ENCODE assay signal across 27 cellular contexts in the genomic region with DNA sequence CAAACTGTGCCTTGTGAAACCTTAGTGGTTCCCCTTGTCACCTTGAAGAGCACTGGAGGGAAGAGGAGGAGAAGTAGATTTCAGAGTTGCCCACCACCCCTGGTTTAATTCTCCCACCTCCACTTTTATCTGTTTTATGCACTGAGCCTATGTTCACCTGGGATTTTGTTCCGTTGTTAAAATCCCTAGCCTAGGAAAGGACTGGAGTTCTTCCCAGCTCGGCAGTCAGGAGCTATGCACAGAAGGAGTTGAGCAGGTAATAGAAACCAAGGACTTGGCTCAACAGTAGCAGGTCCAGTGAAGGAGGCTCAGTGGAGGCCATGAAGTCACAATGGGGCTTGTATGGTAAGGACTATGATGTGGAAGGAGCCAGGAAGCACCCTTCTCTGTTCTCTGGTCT.
DNase-seq lines count a peak whose midpoint lies in the region; FAIRE-seq and TF ChIP-seq lines count a peak whose summit lies in the region.
"Had no signal": no experiment of that assay in that cellular context is flagged by ENCODE, and none has a peak within 500 bp of the region (broad histone marks: within the 10 kb centered on the region; RNA-seq: fewer than 3 reads in every experiment).

No MANE protein-coding gene starts in this region.

- H2BK20ac ChIP-seq in H1 (ENCODE audit: low read length): peak overlapping the region; percentile 10; the same call in 1 of the 2 replicates

- H3K4me3 ChIP-seq in H1 (ENCODE audit: extremely low read depth in 1 of 4, insufficient read depth in 2 of 4, low read depth in 3 of 4, low read length in 4 of 4) (no peak overlapping the region), neuronal stem cell (ENCODE audit: low read length in 2 of 2) (no peak overlapping the region), tibial artery (no peak overlapping the region)
- H3K4me3 ChIP-seq: BLaER1, GM12878 had no signal

- H2BK15ac ChIP-seq in H1 (ENCODE audit: low read length) (no peak overlapping the region), neuronal stem cell (ENCODE audit: low read length) (no peak overlapping the region)

- H3K4me2 ChIP-seq in H1 (ENCODE audit: insufficient read depth in 1 of 2, low read depth in 2 of 2, low read length in 2 of 2) (no peak overlapping the region), neuronal stem cell (ENCODE audit: insufficient read depth, low read length, poor library complexity, severe bottlenecking) (no peak overlapping the region)
- H3K4me2 ChIP-seq: BLaER1 had no signal

- no peaks in the 10 kb centered on the region; a peak in 1 of 7 replicates for H3K4me1 ChIP-seq in H1 (replicated peaks in 1 of 4; ENCODE audit: control insufficient read depth in 3 of 4, insufficient read depth in 4 of 4, low read length in 3 of 4)
- peaks cover 4 to 6% of the 10 kb centered on the region in 2 donors for H3K4me1 ChIP-seq in neuronal stem cell (ENCODE audit: control insufficient read depth in 2 of 2, insufficient read depth in 1 of 2, low read depth in 1 of 2, low read length in 2 of 2)
- peaks cover 0 to under 1% (median 0%) of the 10 kb centered on the region in 4 donors for H3K4me1 ChIP-seq in tibial artery
- H3K4me1 ChIP-seq: BE2C, BLaER1 had no signal

- H2BK12ac ChIP-seq in H1 (ENCODE audit: low read depth, low read length) (no peak overlapping the region), neuronal stem cell (ENCODE audit: low read length) (no peak overlapping the region)

- TF ChIP-seq CTCF in H1 (IDR thresholded peaks at IDR 0.05; ENCODE audit: control extremely low read depth in 1 of 3, insufficient read depth in 1 of 3, low read depth in 1 of 3, low read length in 3 of 3) (no peak), tibial artery (IDR thresholded peaks at IDR 0.05) (no peak)

- H2BK5ac ChIP-seq in H1 (ENCODE audit: low read depth, low read length) (no peak overlapping the region), neuronal stem cell (ENCODE audit: low read length) (no peak overlapping the region)

- H3K79me1 ChIP-seq in H1 (ENCODE audit: low read depth, low read length) (no peaks in the 10 kb centered on the region), neuronal stem cell (ENCODE audit: low read depth, low read length) (no peaks in the 10 kb centered on the region)

- DNase-seq in H1 (ENCODE audit: low read depth in 1 of 2, low spot score in 2 of 2): no peak
- peak; percentile 24 for DNase-seq in islet precursor cell
- DNase-seq in neuronal stem cell (ENCODE audit: low spot score): no peak
- DNase-seq in tibial artery: no peak
- no peak for DNase-seq in GM19239 (ENCODE audit: insufficient read length, low spot score)
- DNase-seq in NCI-H2227 treated with DMSO at 0.1 percent for 48 hours (lab: John Stamatoyannopoulos, UW): no peak
- DNase-seq in anterior cingulate cortex (lab: John Stamatoyannopoulos, UW): no peak
- DNase-seq: 8988T; ACHN; BE2C; C1 segment of cervical spinal cord; CD4-positive, alpha-beta memory T cell; CD4-positive, CD25-positive, alpha-beta regulatory T cell; CD8-positive, alpha-beta memory T cell; COR-L47; DMS 273 treated with DMSO at 0.1 percent for 48 hours; DMS153; DMS53; DMS79; DND-41; EL; GDM1 had no signal

- H3K4ac ChIP-seq in H1 (replicated peaks; ENCODE audit: insufficient read length, low read depth, low read length) (no peak overlapping the region), neuronal stem cell (ENCODE audit: low read length) (no peak overlapping the region)

- no peaks in the 10 kb centered on the region for H3K9me3 ChIP-seq in H1 (ENCODE audit: insufficient read depth in 2 of 2, low read depth in 1 of 2, low read length in 1 of 2)
- H3K9me3 ChIP-seq in neuronal stem cell (replicated peaks in 1 of 2; ENCODE audit: control insufficient read depth in 2 of 2, insufficient read depth in 1 of 2, low read depth in 1 of 2, low read length in 2 of 2): peaks cover 0 to 2% of the 10 kb centered on the region in 2 donors
- H3K9me3 ChIP-seq in tibial artery: no peaks in the 10 kb centered on the region
- H3K9me3 ChIP-seq: BE2C, BLaER1 had no signal

- H3K14ac ChIP-seq in H1 (ENCODE audit: insufficient read length): no peak overlapping the region
- no peak overlapping the region for H3K14ac ChIP-seq in neuronal stem cell (ENCODE audit: low read length)

- POLR2A ChIA-PET in H1 (lab: Charles Lee; ENCODE audit: partially characterized antibody): no interaction called here

- no peak overlapping the region for H2BK120ac ChIP-seq in H1 (replicated peaks; ENCODE audit: low read depth, low read length)
- H2BK120ac ChIP-seq in neuronal stem cell (ENCODE audit: low read depth, low read length): no peak overlapping the region

- H3K27me3 ChIP-seq in H1 (replicated peaks in 1 of 4; ENCODE audit: control insufficient read depth in 3 of 4, extremely low read depth in 1 of 4, insufficient read depth in 3 of 4, low read length in 3 of 4) (no peaks in the 10 kb centered on the region), neuronal stem cell (ENCODE audit: control insufficient read depth in 3 of 3, insufficient read depth in 3 of 3, low read depth in 1 of 3, low read length in 3 of 3) (no peaks in the 10 kb centered on the region), tibial artery (no peaks in the 10 kb centered on the region)
- H3K27me3 ChIP-seq: BLaER1 had no signal

- CTCF ChIA-PET in H1 (lab: Charles Lee; ENCODE audit: partially characterized antibody): no interaction called here

- H4K20me1 ChIP-seq in H1 (replicated peaks in 1 of 2; ENCODE audit: control insufficient read depth in 1 of 2, insufficient read depth in 2 of 2, low read length in 2 of 2): no peaks in the 10 kb centered on the region
- H4K20me1 ChIP-seq: BLaER1 had no signal

- no peak overlapping the region for H3K27ac ChIP-seq in H1 (ENCODE audit: low read depth, low read length)
- H3K27ac ChIP-seq in neuronal stem cell (replicated peaks; ENCODE audit: low read length): no peak overlapping the region
- H3K27ac ChIP-seq in tibial artery: no peak overlapping the region
- H3K27ac ChIP-seq: BLaER1 had no signal

- FAIRE-seq in H1 (lab: Jason Lieb, UNC) (no peak), GM19239 (lab: Jason Lieb, UNC) (no peak)
- FAIRE-seq: A204.1, GM12878, GM12892, GM18507 had no signal

- no peak overlapping the region for H4K91ac ChIP-seq in H1 (replicated peaks; ENCODE audit: insufficient read length, low read length)
- H4K91ac ChIP-seq in neuronal stem cell (ENCODE audit: low read depth, low read length, poor library complexity): no peak overlapping the region

- H3K9ac ChIP-seq in H1 (replicated peaks in 1 of 4; ENCODE audit: extremely low read depth in 1 of 4, low read depth in 3 of 4, low read length in 3 of 4) (no peak overlapping the region), neuronal stem cell (ENCODE audit: low read depth, low read length, poor library complexity) (no peak overlapping the region)
- H3K9ac ChIP-seq: BLaER1 had no signal

- no peak for TF ChIP-seq EP300 in H1 (IDR thresholded peaks at IDR 0.05; ENCODE audit: borderline replicate concordance in 1 of 2, low read depth in 2 of 2, low read length in 2 of 2)

- 97% methylated on average over 2 of the region's 2 CpGs; no CpG with 5 or more reads in 1 of the 2 experiments for WGBS in H1 (ENCODE audit: extremely low coverage in 1 of 2, insufficient coverage in 1 of 2, insufficient read length in 1 of 2, insufficient replicate concordance in 2 of 2, low coverage in 1 of 2, low lambda C conversion rate in 2 of 2, missing lambda C conversion rate in 1 of 2), 2 experiments
- WGBS in neuronal stem cell (ENCODE audit: extremely low coverage in 2 of 2, insufficient read length in 2 of 2, insufficient replicate concordance in 1 of 2), 2 donors: no CpG with 5 or more reads among the region's 2 CpGs

- H2AK5ac ChIP-seq in H1 (ENCODE audit: low read depth, low read length) (no peak overlapping the region), neuronal stem cell (ENCODE audit: low read depth, low read length) (peak overlapping the region; percentile 18)

- TF ChIP-seq POLR2A in H1 (IDR thresholded peaks at IDR 0.05; ENCODE audit: control extremely low read depth in 1 of 2, low read depth in 2 of 2, low read length in 2 of 2): no peak

- H3K79me2 ChIP-seq in H1 (ENCODE audit: control insufficient read depth in 1 of 2, insufficient read depth in 2 of 2, low read length in 2 of 2): no peaks in the 10 kb centered on the region

- H3K36me3 ChIP-seq in H1 (ENCODE audit: control insufficient read depth in 2 of 4, insufficient read depth in 4 of 4, low read length in 3 of 4): no peaks in the 10 kb centered on the region
- H3K36me3 ChIP-seq in neuronal stem cell (replicated peaks in 1 of 2; ENCODE audit: control insufficient read depth in 2 of 2, insufficient read depth in 2 of 2, low read length in 2 of 2): no peaks in the 10 kb centered on the region
- H3K36me3 ChIP-seq in tibial artery: no peaks in the 10 kb centered on the region
- H3K36me3 ChIP-seq: BE2C, BLaER1 had no signal

- no peak for TF ChIP-seq RAD21 in H1 (IDR thresholded peaks at IDR 0.05 in 1 of 2, conservative IDR thresholded peaks at IDR 0.05 in 1 of 2; ENCODE audit: low read depth in 2 of 2, low read length in 2 of 2)

- H3K18ac ChIP-seq in H1 (ENCODE audit: extremely low read depth, low read length): no peak overlapping the region
- H3K18ac ChIP-seq in neuronal stem cell (ENCODE audit: low read length): no peak overlapping the region

- H4K8ac ChIP-seq in H1 (ENCODE audit: extremely low read depth, insufficient read depth, low read length): no peak overlapping the region
- no peak overlapping the region for H4K8ac ChIP-seq in neuronal stem cell (ENCODE audit: low read depth, low read length)

- no peak overlapping the region for H2AFZ ChIP-seq in H1 (ENCODE audit: low read length)
- H2AFZ ChIP-seq in neuronal stem cell (ENCODE audit: low read length): no peak overlapping the region

- no peak overlapping the region for H4K5ac ChIP-seq in H1 (ENCODE audit: insufficient read length, low read depth, low read length)

- intact Hi-C loops in tibial artery (cut with DNase I; ENCODE audit: low total_unique reads): no loop called here

- peak overlapping the region; percentile 9 for H3K23ac ChIP-seq in H1 (ENCODE audit: insufficient read length)
- H3K23ac ChIP-seq in neuronal stem cell (ENCODE audit: low read depth, low read length, poor library complexity): no peak overlapping the region

- H3K56ac ChIP-seq in H1 (replicated peaks; ENCODE audit: insufficient read length, low read depth, low read length): no peak overlapping the region

- no peaks in the 10 kb centered on the region for H3K23me2 ChIP-seq in H1 (ENCODE audit: low read depth, low read length)

TF ChIP-seq in H1, 55 proteins besides CTCF, POLR2A, EP300 and RAD21 (continues in another document):
- TF ChIP-seq, protein P1, sequence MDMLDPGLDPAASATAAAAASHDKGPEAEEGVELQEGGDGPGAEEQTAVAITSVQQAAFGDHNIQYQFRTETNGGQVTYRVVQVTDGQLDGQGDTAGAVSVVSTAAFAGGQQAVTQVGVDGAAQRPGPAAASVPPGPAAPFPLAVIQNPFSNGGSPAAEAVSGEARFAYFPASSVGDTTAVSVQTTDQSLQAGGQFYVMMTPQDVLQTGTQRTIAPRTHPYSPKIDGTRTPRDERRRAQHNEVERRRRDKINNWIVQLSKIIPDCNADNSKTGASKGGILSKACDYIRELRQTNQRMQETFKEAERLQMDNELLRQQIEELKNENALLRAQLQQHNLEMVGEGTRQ (IDR thresholded peaks at IDR 0.05; ENCODE audit: low read length): no peak
- TF ChIP-seq TEAD4 (IDR thresholded peaks at IDR 0.05; ENCODE audit: low read depth, low read length): no peak
- TF ChIP-seq JUND (IDR thresholded peaks at IDR 0.05; ENCODE audit: low read length): no peak
- TF ChIP-seq POLR2AphosphoS5 (IDR thresholded peaks at IDR 0.05; ENCODE audit: low read depth, low read length): no peak
